8 cellular contexts compared by ENCODE assay signal in the genomic region with DNA sequence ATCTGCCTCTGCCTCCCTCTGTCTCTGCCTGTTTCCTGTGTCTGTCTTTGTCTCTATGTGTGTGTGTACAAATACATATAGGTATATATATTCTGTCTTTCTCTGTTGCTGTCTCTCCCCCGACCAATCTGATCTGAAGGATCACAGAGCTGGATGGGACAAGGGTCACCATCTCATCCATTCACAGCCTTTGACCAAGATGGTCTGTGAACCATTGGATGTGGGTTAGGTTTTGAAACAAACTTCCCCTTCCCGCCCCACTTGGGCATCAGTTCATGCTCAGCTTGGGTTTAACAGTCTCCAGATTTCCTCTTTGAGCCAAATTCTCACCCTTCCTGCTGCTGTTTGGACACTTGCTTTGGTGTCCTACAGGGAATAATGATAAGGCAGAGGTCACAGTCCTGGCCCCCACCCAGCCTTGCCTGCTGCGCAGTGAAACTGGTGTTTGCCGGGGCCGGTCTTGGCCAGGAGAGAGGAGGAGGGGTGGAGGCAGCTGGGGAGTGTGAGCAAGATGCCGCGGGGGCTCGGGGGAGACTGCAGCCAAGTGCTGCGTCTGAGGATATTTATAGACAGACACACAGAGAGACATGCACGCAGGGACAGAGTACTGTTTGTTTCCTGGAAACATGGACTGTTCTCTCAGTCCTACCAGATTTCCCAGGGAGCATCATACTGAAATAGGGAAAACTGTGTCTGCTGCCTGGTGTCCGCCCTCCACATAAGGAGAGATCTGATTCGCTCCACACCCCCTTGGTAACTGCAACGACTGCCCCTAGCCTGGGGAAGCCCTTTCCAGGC. TPM values are rescaled to one million over a fixed set of nuclear protein-coding genes. Genes with fewer than 3 reads are reported as not detected.
DNase-seq lines count a peak whose midpoint lies in the region; ATAC-seq, FAIRE-seq and TF ChIP-seq lines count a peak whose summit lies in the region.

No MANE protein-coding gene starts in this region.

- intact Hi-C loops in HepG2 (cut with micrococcal nuclease; ENCODE audit: unreplicated experiment): no loop called here

- TF ChIP-seq EP300 in HepG2 (IDR thresholded peaks at IDR 0.05; ENCODE audit: low read depth in 2 of 2, low read length in 2 of 2) (no peak), HepG2 (CRISPR knock-in tag; IDR thresholded peaks at IDR 0.05; ENCODE audit: borderline replicate concordance) (no peak)

- H3K9me3 ChIP-seq in liver (ENCODE audit: control insufficient read depth in 4 of 4, low read length in 3 of 4): no peaks in the 10 kb centered on the region
- no peaks in the 10 kb centered on the region for H3K9me3 ChIP-seq in HepG2 (ENCODE audit: low read length)
- no peaks in the 10 kb centered on the region for H3K9me3 ChIP-seq in RWPE2 (ENCODE audit: severe bottlenecking)
- H3K9me3 ChIP-seq in lung (ENCODE audit: control insufficient read depth in 2 of 2, insufficient read depth in 1 of 2, low read length in 1 of 2): no peaks in the 10 kb centered on the region

- TF ChIP-seq RAD21 in liver (IDR thresholded peaks at IDR 0.05) (peak; percentile 4 to 22), HepG2 (CRISPR knock-in tag; IDR thresholded peaks at IDR 0.05) (no peak)

- no peaks in the 10 kb centered on the region for H3K36me3 ChIP-seq in liver (ENCODE audit: control insufficient read depth in 4 of 4, insufficient read depth in 3 of 4, low read depth in 1 of 4, low read length in 3 of 4)
- no peaks in the 10 kb centered on the region for H3K36me3 ChIP-seq in HepG2 (replicated peaks in 1 of 2; ENCODE audit: control insufficient read depth in 1 of 2, insufficient read depth in 2 of 2, low read length in 2 of 2)
- no peaks in the 10 kb centered on the region for H3K36me3 ChIP-seq in RWPE2 (ENCODE audit: low read depth)
- H3K36me3 ChIP-seq in lung (ENCODE audit: control insufficient read depth in 2 of 2, insufficient read depth in 2 of 2, low read length in 2 of 2): no peaks in the 10 kb centered on the region

- no peak for FAIRE-seq in HepG2 (lab: Jason Lieb, UNC)

- in situ Hi-C loops in HepG2 (cut with HindIII; ENCODE audit: extremely low pct_ligation_motif_present, low pct_unique_long_range_greater_than_20kb): loop anchor here (10.0 kb wide), 1 partner anchor 207 kb away; no protein-coding TSS in a partner anchor

- H4K20me1 ChIP-seq in HepG2 (ENCODE audit: insufficient read depth, low read length): no peaks in the 10 kb centered on the region

- H3K4me3 ChIP-seq in liver (ENCODE audit: low read depth in 1 of 3, low read length in 3 of 3): no peak overlapping the region
- no peak overlapping the region for H3K4me3 ChIP-seq in HepG2 (replicated peaks in 1 of 3; ENCODE audit: insufficient read depth in 1 of 3, low read depth in 2 of 3, low read length in 3 of 3)
- H3K4me3 ChIP-seq in RWPE2 (ENCODE audit: severe bottlenecking): no peak overlapping the region
- no peak overlapping the region for H3K4me3 ChIP-seq in lung

- H3K9ac ChIP-seq in liver (ENCODE audit: low read depth in 1 of 2, low read length in 2 of 2) (no peak overlapping the region), HepG2 (ENCODE audit: insufficient read depth, low read depth, low read length) (no peak overlapping the region)

- DNase-seq in HepG2 (ENCODE audit: low spot score) (no peak), RWPE2 (ENCODE audit: low spot score) (no peak), dermis blood vessel endothelial cell (peak; percentile 33), lung (ENCODE audit: low spot score) (peak; percentile 67), substantia nigra (lab: John Stamatoyannopoulos, UW) (peak; percentile 58 to 95 (median 87)), OCI-M1 (lab: John Stamatoyannopoulos, UW) (no peak)

- H3K27me3 ChIP-seq in liver (ENCODE audit: control insufficient read depth in 4 of 4, insufficient read depth in 4 of 4, low read length in 3 of 4) (no peaks in the 10 kb centered on the region), HepG2 (ENCODE audit: control insufficient read depth in 1 of 2, insufficient read depth in 2 of 2, low read length in 2 of 2) (peaks cover 1 to 39% of the 10 kb centered on the region in 2 experiments; a peak in 4 of 5 replicates), RWPE2 (ENCODE audit: insufficient read depth, poor library complexity, severe bottlenecking) (no peaks in the 10 kb centered on the region), lung (ENCODE audit: control insufficient read depth, insufficient read depth) (no peaks in the 10 kb centered on the region)

- TF ChIP-seq CTCF in liver (IDR thresholded peaks at IDR 0.05; ENCODE audit: low read depth, low read length, missing input control): no peak
- TF ChIP-seq CTCF in HepG2 (CRISPR knock-in tag; IDR thresholded peaks at IDR 0.05): no peak
- no peak for TF ChIP-seq CTCF in RWPE2 (IDR thresholded peaks at IDR 0.05; ENCODE audit: poor library complexity, severe bottlenecking)
- no peak for TF ChIP-seq CTCF in lung (IDR thresholded peaks at IDR 0.05; ENCODE audit: control extremely low read depth, extremely low read depth)

- CTCF ChIA-PET in HepG2 (lab: Yijun Ruan, JAX; ENCODE audit: low intra/inter-chr PET ratio, low total read pairs): no interaction called here

- WGBS in liver: 18% methylated on average over 13 of the region's 13 CpGs
- 3% methylated on average over 12 of the region's 13 CpGs for WGBS in HepG2 (ENCODE audit: low lambda C conversion rate)
- 19 to 22% methylated on average over 13 of the region's 13 CpGs for WGBS in lung, 2 donors

- POLR2A ChIA-PET in HepG2 (lab: Yijun Ruan, JAX): no interaction called here

- H3K4me1 ChIP-seq in liver (ENCODE audit: control insufficient read depth in 4 of 4, insufficient read depth in 4 of 4, low read length in 3 of 4) (peaks cover 0 to 9% (median 0%) of the 10 kb centered on the region in 4 donors), HepG2 (ENCODE audit: insufficient read depth, low read length) (peaks cover 30% of the 10 kb centered on the region), RWPE2 (ENCODE audit: insufficient read depth, poor library complexity, severe bottlenecking) (peaks cover 10% of the 10 kb centered on the region), lung (ENCODE audit: control insufficient read depth in 2 of 2, insufficient read depth in 2 of 2, low read length in 2 of 2) (peaks cover 3 to 10% of the 10 kb centered on the region in 2 donors)

- H2AFZ ChIP-seq in HepG2 (ENCODE audit: low read length): no peak overlapping the region

- no peaks in the 10 kb centered on the region for H3K79me2 ChIP-seq in HepG2 (ENCODE audit: insufficient read depth, low read length)

- no peak for ATAC-seq in HepG2
- 0 out of 3 replicates have a peak, but pooled peaks have one; percentile 18 for ATAC-seq in RWPE2 (ENCODE audit: low read depth)
- peak; percentile 13 for ATAC-seq in lung (ENCODE audit: insufficient read depth, low FRiP score)
- no peak for ATAC-seq in HG03439 (IDR thresholded peaks at IDR 0.05; ENCODE audit: unreplicated experiment)

- no peak for TF ChIP-seq POLR2A in HepG2 (IDR thresholded peaks at IDR 0.05; ENCODE audit: insufficient read depth in 1 of 2, low read depth in 2 of 2, low read length in 2 of 2)

- BruUV-seq in HepG2 (replicated peaks; lab: Mats Ljungman, UMichigan): no TSS peak

- H3K27ac ChIP-seq in liver (ENCODE audit: low read depth in 1 of 2, low read length in 2 of 2) (peak overlapping the region; percentile 63 to 75), HepG2 (ENCODE audit: extremely low read length, insufficient read depth, low read length) (no peak overlapping the region), RWPE2 (ENCODE audit: poor library complexity, severe bottlenecking) (no peak overlapping the region), lung (ENCODE audit: low read depth in 1 of 2, low read length in 1 of 2) (peak overlapping the region; percentile 84 to 98), substantia nigra (ENCODE audit: low read depth, low read length, poor library complexity, severe bottlenecking) (peak overlapping the region; percentile 98)

- H3K4me2 ChIP-seq in HepG2 (ENCODE audit: low read depth, low read length): no peak overlapping the region

RNA-seq across cellular contexts. Expression of a gene that starts 27.0 kb away (rescaled TPM):
- total RNA-seq in liver (10 to 100 TPM in 1 of 2 donors, 1 to 10 TPM in 1; 4.7 to 52.5 TPM), HepG2 (2016; rRNA removed; fragmentation: Illumina TruSeq; extraction: Trizol) (18.3 and 18.7 TPM in 2 replicates), dermis blood vessel endothelial cell (63.5 and 64.7 TPM in 2 replicates), lung (100 to 1,000 TPM in 1 of 2 donors, 10 to 100 TPM in 1; 51.7 to 118 TPM)
- polyA plus RNA-seq in liver (1 to 10 TPM; 3.8 to 4.9 TPM), HepG2 (2011; rRNA removed) (13.6 and 16.7 TPM in 2 replicates), lung (10 to 100 TPM; 29.1 to 95.4 TPM)
- 2.8 and 3.5 TPM in 2 replicates for total RNA-seq in HepG2 (2016; cell fraction: cytosol; rRNA removed; fragmentation: Illumina TruSeq; extraction: Trizol; ENCODE audit: low read depth)
- 15.4 and 19.8 TPM in 2 replicates for total RNA-seq in HepG2 (2016; cell fraction: insoluble cytoplasmic fraction; rRNA removed; fragmentation: Illumina TruSeq; extraction: Trizol)
- 11.7 and 12.9 TPM in 2 replicates for total RNA-seq in HepG2 (2016; cell fraction: membrane; rRNA removed; fragmentation: Illumina TruSeq; extraction: Trizol)
- 11.8 and 13.3 TPM in 2 replicates for total RNA-seq in HepG2 (2016; cell fraction: nucleus; rRNA removed; fragmentation: Illumina TruSeq; extraction: Trizol)
- 11.2 and 13.0 TPM in 2 replicates for polyA plus RNA-seq in HepG2 (2011; cell fraction: cytosol; rRNA removed)
- polyA plus RNA-seq in HepG2 (2011; cell fraction: nucleus; rRNA removed): 8.6 and 10.6 TPM in 2 replicates
- 4.4 and 7.3 TPM in 2 replicates for polyA plus RNA-seq in HepG2 (2012)
- 2.1 and 2.2 TPM in 2 replicates for polyA plus RNA-seq in HepG2 (2016; cell fraction: cytosol; fragmentation: Illumina TruSeq; extraction: Trizol; ENCODE audit: low read depth)
- 18.8 and 19.2 TPM in 2 replicates for polyA plus RNA-seq in HepG2 (2016; cell fraction: insoluble cytoplasmic fraction; fragmentation: Illumina TruSeq; extraction: Trizol; ENCODE audit: low read depth)
- 6.5 and 7.0 TPM in 2 replicates for polyA plus RNA-seq in HepG2 (2016; cell fraction: membrane; fragmentation: Illumina TruSeq; extraction: Trizol; ENCODE audit: low read depth)
- 18.0 and 19.6 TPM in 2 replicates for polyA plus RNA-seq in HepG2 (2016; cell fraction: nucleus; fragmentation: Illumina TruSeq; extraction: Trizol; ENCODE audit: insufficient read depth, low read depth)
- 9.6 and 12.5 TPM in 2 replicates for polyA minus RNA-seq in HepG2 (2011; rRNA and poly(A)+ RNA removed; ENCODE audit: low replicate concordance)
- 8.5 and 9.2 TPM in 2 replicates for polyA minus RNA-seq in HepG2 (2011; cell fraction: cytosol; rRNA and poly(A)+ RNA removed)
- polyA minus RNA-seq in HepG2 (2011; cell fraction: nucleus; rRNA and poly(A)+ RNA removed): 4.9 and 8.8 TPM in 2 replicates

RNA-seq across cellular contexts. Expression of a gene that starts 48.8 kb away (rescaled TPM):
- total RNA-seq in liver (under 1 TPM in 1 of 2 donors, not detected in 1; under 0.01 TPM), HepG2 (2016; rRNA removed; fragmentation: Illumina TruSeq; extraction: Trizol) (not detected in 2 replicates), dermis blood vessel endothelial cell (under 0.01 TPM in 2 replicates), lung (1 to 10 TPM in 1 of 2 donors, under 1 TPM in 1; 0.89 to 1.6 TPM)
- polyA plus RNA-seq in liver (under 1 TPM in 1 of 2 donors, not detected in 1; 0.07 TPM), HepG2 (2011; rRNA removed) (not detected in 2 replicates), lung (1 to 10 TPM; 2.3 to 4.9 TPM)
- total RNA-seq in HepG2 (2016; cell fraction: cytosol; rRNA removed; fragmentation: Illumina TruSeq; extraction: Trizol; ENCODE audit: low read depth): not detected in 2 replicates
- total RNA-seq in HepG2 (2016; cell fraction: insoluble cytoplasmic fraction; rRNA removed; fragmentation: Illumina TruSeq; extraction: Trizol): not detected in 2 replicates
- not detected in 2 replicates for total RNA-seq in HepG2 (2016; cell fraction: membrane; rRNA removed; fragmentation: Illumina TruSeq; extraction: Trizol)
- not detected in 2 replicates for total RNA-seq in HepG2 (2016; cell fraction: nucleus; rRNA removed; fragmentation: Illumina TruSeq; extraction: Trizol)
- polyA plus RNA-seq in HepG2 (2011; cell fraction: cytosol; rRNA removed): not detected in 2 replicates
- polyA plus RNA-seq in HepG2 (2011; cell fraction: nucleus; rRNA removed): not detected in 2 replicates
- not detected in 2 replicates for polyA plus RNA-seq in HepG2 (2012)
- not detected in 2 replicates for polyA plus RNA-seq in HepG2 (2016; cell fraction: cytosol; fragmentation: Illumina TruSeq; extraction: Trizol; ENCODE audit: low read depth)
- not detected in 2 replicates for polyA plus RNA-seq in HepG2 (2016; cell fraction: insoluble cytoplasmic fraction; fragmentation: Illumina TruSeq; extraction: Trizol; ENCODE audit: low read depth)
- polyA plus RNA-seq in HepG2 (2016; cell fraction: membrane; fragmentation: Illumina TruSeq; extraction: Trizol; ENCODE audit: low read depth): not detected in 2 replicates
- not detected in 2 replicates for polyA plus RNA-seq in HepG2 (2016; cell fraction: nucleus; fragmentation: Illumina TruSeq; extraction: Trizol; ENCODE audit: insufficient read depth, low read depth)
- polyA minus RNA-seq in HepG2 (2011; rRNA and poly(A)+ RNA removed; ENCODE audit: low replicate concordance): 0.16 TPM in 1 of 2 replicates, not detected in the other
- not detected in 2 replicates for polyA minus RNA-seq in HepG2 (2011; cell fraction: cytosol; rRNA and poly(A)+ RNA removed)
- polyA minus RNA-seq in HepG2 (2011; cell fraction: nucleus; rRNA and poly(A)+ RNA removed): not detected in 2 replicates

Comparison
In these comparisons a context has a peak if more than half of its experiments do, and no peak if none do; other contexts are left out.
1. H3K27ac ChIP-seq: peak in liver (2 of 2), lung (2 of 2) and substantia nigra (single experiment); none in HepG2 (single experiment) and RWPE2 (single experiment).
2. ATAC-seq: peak in RWPE2 (single experiment) and lung (single experiment); none in HepG2 (single experiment) and HG03439 (single experiment).
3. DNase-seq: peak in dermis blood vessel endothelial cell (single experiment), lung (single experiment) and substantia nigra (49 of 49); none in HepG2 (single experiment), RWPE2 (single experiment) and OCI-M1 (single experiment).